8 cellular contexts compared by ENCODE assay signal in genomic region chr20:47784599-47785320, GRCh38. TPM values are rescaled to one million over a fixed set of nuclear protein-coding genes. Genes with fewer than 3 reads are reported as not detected.
DNase-seq lines count a peak whose midpoint lies in the region; ATAC-seq and TF ChIP-seq lines count a peak whose summit lies in the region.

No MANE protein-coding gene starts in this region.

- peaks cover 47 to 87% (median 79%) of the 10 kb centered on the region in 11 experiments for H3K27me3 ChIP-seq in BLaER1 treated with 17β-estradiol and CSF1 and Interleukin-3, amounts not matched to agents 10 nM and 100 nM
- H3K27me3 ChIP-seq in mammary epithelial cell (ENCODE audit: insufficient read depth, low read length) (no peaks in the 10 kb centered on the region), subcutaneous abdominal adipose tissue (ENCODE audit: control insufficient read depth in 5 of 5, insufficient read depth in 4 of 5, low read length in 5 of 5) (peaks cover 6 to 36% (median 25%) of the 10 kb centered on the region in 5 donors)

- 4% methylated on average over 27 of the region's 69 CpGs for WGBS in mammary epithelial cell (ENCODE audit: low coverage, missing lambda C conversion rate)

- peak; percentile 37 for ATAC-seq in left colon
- ATAC-seq in GM18870 (IDR thresholded peaks at IDR 0.05; ENCODE audit: unreplicated experiment) = no peak
- no peak for ATAC-seq in GM19035 (IDR thresholded peaks at IDR 0.05; ENCODE audit: unreplicated experiment)
- ATAC-seq in HG03342 (IDR thresholded peaks at IDR 0.05; ENCODE audit: unreplicated experiment) = no peak

- peak; percentile 91 for DNase-seq in HuH-7.5 (ENCODE audit: low spot score)
- DNase-seq in mammary epithelial cell = peak; percentile 62
- DNase-seq in left colon = peak in 1 of 2 donors; percentile 41

- H3K4me3 ChIP-seq in BLaER1 treated with 17β-estradiol and CSF1 and Interleukin-3, amounts not matched to agents 10 nM and 100 nM = peak overlapping the region; percentile 51 to 74 (median 63)
- peak overlapping the region; percentile 49 to 81 (median 56) for H3K4me3 ChIP-seq in mammary epithelial cell (replicated peaks in 1 of 3; ENCODE audit: insufficient read depth in 1 of 3, low read depth in 2 of 3, low read length in 3 of 3)
- peak overlapping the region in 4 of 5 donors; percentile 57 to 69 (median 66) for H3K4me3 ChIP-seq in subcutaneous abdominal adipose tissue (ENCODE audit: low read depth in 1 of 5, low read length in 5 of 5)

- CTCF ChIA-PET in mammary epithelial cell (lab: Charles Lee; ENCODE audit: low non-redundant PET) = interaction anchor here (0.9 kb wide), 1 partner anchor 836 kb away, joined by 4 read pairs; no protein-coding TSS in a partner anchor

- no TSS peak for BruUV-seq in mammary epithelial cell (replicated peaks; lab: Mats Ljungman, UMichigan)

- intact Hi-C loops in mammary epithelial cell (cut with micrococcal nuclease) = loop anchor here (5.0 kb wide), 3 partner anchors 107 to 228 kb away; no protein-coding TSS in a partner anchor
- intact Hi-C loops in left colon (cut with DNase I, micrococcal nuclease) = loop anchor here in 1 of 2 donors (5.0 kb wide), 1 partner anchor 838 kb away; no protein-coding TSS in a partner anchor

- H4K20me1 ChIP-seq in BLaER1 treated with 17β-estradiol and CSF1 and Interleukin-3, amounts not matched to agents 10 nM and 100 nM = peaks cover 0 to 37% (median 19%) of the 10 kb centered on the region in 11 experiments; a peak in 13 of 22 replicates
- no peaks in the 10 kb centered on the region for H4K20me1 ChIP-seq in mammary epithelial cell (ENCODE audit: insufficient read depth, low read length)

- peak; percentile 28 to 34 for TF ChIP-seq CTCF in mammary epithelial cell (conservative IDR thresholded peaks at IDR 0.05 in 1 of 2, IDR thresholded peaks at IDR 0.05 in 1 of 2; ENCODE audit: extremely low read depth in 1 of 2, insufficient read depth in 1 of 2, low read depth in 1 of 2, low read length in 2 of 2)

- H3K4me2 ChIP-seq in BLaER1 treated with 17β-estradiol and CSF1 and Interleukin-3, amounts not matched to agents 10 nM and 100 nM = peak overlapping the region; percentile 83 to 99 (median 94)
- peak overlapping the region; percentile 80 for H3K4me2 ChIP-seq in mammary epithelial cell (ENCODE audit: insufficient read depth, low read depth, low read length)

- peaks cover 17 to 35% (median 23%) of the 10 kb centered on the region in 10 experiments; a peak in 19 of 20 replicates for H3K4me1 ChIP-seq in BLaER1 treated with 17β-estradiol and CSF1 and Interleukin-3, amounts not matched to agents 10 nM and 100 nM
- H3K4me1 ChIP-seq in mammary epithelial cell (ENCODE audit: insufficient read depth, low read length) (peaks cover 31% of the 10 kb centered on the region), subcutaneous abdominal adipose tissue (ENCODE audit: control insufficient read depth in 5 of 5, insufficient read depth in 5 of 5, low read length in 5 of 5) (peaks cover 0 to 39% (median 22%) of the 10 kb centered on the region in 5 donors)

- H3K36me3 ChIP-seq in BLaER1 treated with 17β-estradiol and CSF1 and Interleukin-3, amounts not matched to agents 10 nM and 100 nM = no peaks in the 10 kb centered on the region
- H3K36me3 ChIP-seq in mammary epithelial cell (ENCODE audit: insufficient read depth, low read length) (peaks cover 3% of the 10 kb centered on the region), subcutaneous abdominal adipose tissue (ENCODE audit: control insufficient read depth in 5 of 5, insufficient read depth in 5 of 5, low read length in 5 of 5) (no peaks in the 10 kb centered on the region)

- H3K9me3 ChIP-seq in BLaER1 treated with 17β-estradiol and CSF1 and Interleukin-3, amounts not matched to agents 10 nM and 100 nM (replicated peaks in 1 of 11) = no peaks in the 10 kb centered on the region
- H3K9me3 ChIP-seq in mammary epithelial cell (replicated peaks; ENCODE audit: insufficient read depth, low read length) (no peaks in the 10 kb centered on the region), subcutaneous abdominal adipose tissue (ENCODE audit: control insufficient read depth in 5 of 5, low read length in 5 of 5) (no peaks in the 10 kb centered on the region)

- peak overlapping the region in 8 of 11 experiments; percentile 5 to 70 (median 44); a peak in 9 of 22 replicates for H3K27ac ChIP-seq in BLaER1 treated with 17β-estradiol and CSF1 and Interleukin-3, amounts not matched to agents 10 nM and 100 nM
- H3K27ac ChIP-seq in mammary epithelial cell (ENCODE audit: insufficient read depth, low read depth, low read length) = peak overlapping the region; percentile 55
- H3K27ac ChIP-seq in subcutaneous abdominal adipose tissue (ENCODE audit: low read depth, low read length) = no peak overlapping the region

- peaks cover 51% of the 10 kb centered on the region for H3K79me2 ChIP-seq in mammary epithelial cell (ENCODE audit: insufficient read depth, low read length)

- peak overlapping the region; percentile 42 to 79 (median 62); a peak in 20 of 22 replicates for H3K9ac ChIP-seq in BLaER1 treated with 17β-estradiol and CSF1 and Interleukin-3, amounts not matched to agents 10 nM and 100 nM
- peak overlapping the region; percentile 82 for H3K9ac ChIP-seq in mammary epithelial cell (ENCODE audit: insufficient read depth, low read length)
- peak overlapping the region in 2 of 5 donors; percentile 6 to 56 for H3K9ac ChIP-seq in subcutaneous abdominal adipose tissue (ENCODE audit: low read length in 5 of 5)

- in situ Hi-C loops in mammary epithelial cell (cut with MboI; ENCODE audit: low sequenced_read_pairs in 2 of 2) = loop anchor here (5.0 to 10.0 kb wide), 6 partner anchors 143 to 840 kb away; no protein-coding TSS in a partner anchor

- dilution Hi-C loops in mammary epithelial cell (cut with HindIII; ENCODE audit: low sequenced_read_pairs) = loop anchor here (5.0 to 10.0 kb wide), 4 partner anchors 88 to 838 kb away; no protein-coding TSS in a partner anchor

- peak overlapping the region; percentile 61 for H2AFZ ChIP-seq in mammary epithelial cell (ENCODE audit: low read depth, low read length)

RNA-seq across cellular contexts. Expression of gene SULF2, which starts 0.5 kb away (rescaled TPM):
- total RNA-seq in mammary epithelial cell (100 to 1,000 TPM; 256 to 276 TPM), left colon (100 to 1,000 TPM; 124 to 177 TPM)
- 44.0 TPM for polyA plus RNA-seq in mammary epithelial cell
- 176 TPM for polyA minus RNA-seq in mammary epithelial cell
